8 cellular contexts compared by ENCODE assay signal in the genomic region with DNA sequence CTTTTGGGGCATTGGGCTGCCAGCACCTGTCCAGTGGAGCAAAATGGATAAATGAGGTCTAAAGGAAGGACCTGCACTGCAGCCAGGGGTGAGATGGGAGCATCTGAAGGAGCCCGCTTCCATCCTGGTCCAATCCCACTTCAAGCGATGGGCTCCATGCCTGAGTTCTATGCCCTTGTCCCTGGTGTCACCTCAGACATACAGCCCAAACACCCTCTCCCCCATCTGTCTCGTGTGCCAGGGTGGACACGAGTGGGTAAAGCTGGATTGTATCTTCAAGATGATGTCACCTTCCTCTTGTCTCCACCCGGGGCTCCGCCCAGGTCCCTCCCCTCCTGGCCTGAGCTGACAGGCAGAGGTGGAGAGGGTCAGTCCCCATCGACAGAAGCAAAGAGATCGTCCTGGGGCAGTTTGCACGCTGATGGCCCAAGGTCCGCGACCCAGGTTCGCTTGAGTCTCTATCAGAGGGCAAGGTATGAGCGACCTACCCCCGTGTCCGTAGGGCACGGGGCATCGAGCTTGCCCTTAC. TPM values are rescaled to one million over a fixed set of nuclear protein-coding genes. Genes with fewer than 3 reads are reported as not detected.
DNase-seq lines count a peak whose midpoint lies in the region; ATAC-seq, FAIRE-seq and TF ChIP-seq lines count a peak whose summit lies in the region.

No MANE protein-coding gene starts in this region.

- DNase-seq in AG10803 (ENCODE audit: low read depth) (peak; percentile 39), colonic mucosa (peak; percentile 77), HepG2 (ENCODE audit: low spot score) (peak; percentile 35), NCI-H510A (lab: John Stamatoyannopoulos, UW) (no peak)
- DNase-seq in T-helper 2 cell treated with Interferon-gamma antibody and Interleukin-4, amounts not matched to agents 5 μg/mL and 100 μg/mL, for 36 hours (ENCODE audit: low spot score) = peak; percentile 46
- DNase-seq in stimulated activated naive CD8-positive, alpha-beta T cell treated with anti-CD3 and anti-CD28 coated beads, Interleukin-15, amount 100 ng/mL, for 72 hours = peak in 1 of 2 donors; percentile 42

- H3K27me3 Mint-ChIP-seq in T-helper 2 cell treated with Interferon-gamma antibody and Interleukin-4, amounts not matched to agents 5 μg/mL and 100 μg/mL, for 36 hours (ENCODE audit: low read depth) = peaks cover 5% of the 10 kb centered on the region
- H3K27me3 Mint-ChIP-seq in stimulated activated naive CD8-positive, alpha-beta T cell treated with anti-CD3 and anti-CD28 coated beads, Interleukin-15, amount 100 ng/mL, for 72 hours = peaks cover 8% of the 10 kb centered on the region

- 0 out of 2 replicates have a peak, but pooled peaks cover 4% of the 10 kb centered on the region for H4K20me1 ChIP-seq in HepG2 (ENCODE audit: insufficient read depth, low read length)

- CTCF ChIA-PET in HepG2 (lab: Yijun Ruan, JAX; ENCODE audit: low intra/inter-chr PET ratio, low total read pairs) = interaction anchor here (1.3 to 1.9 kb wide), 3 partner anchors 145 to 361 kb away, joined by 5 to 27 read pairs (median 12); partner anchors contain the start of gene NUDT3

- in situ Hi-C loops in HepG2 (cut with HindIII; ENCODE audit: extremely low pct_ligation_motif_present, low pct_unique_long_range_greater_than_20kb) = loop anchor here (5.0 to 25.0 kb wide), 2 partner anchors 169 to 364 kb away; no protein-coding TSS in a partner anchor

- H3K9ac ChIP-seq in colonic mucosa (ENCODE audit: low read depth in 2 of 2, low read length in 2 of 2) = peak overlapping the region; percentile 83 to 84
- peak overlapping the region; percentile 75 for H3K9ac ChIP-seq in HepG2 (ENCODE audit: insufficient read depth, low read depth, low read length)

- peak overlapping the region; percentile 97 for H3K27ac Mint-ChIP-seq in T-helper 2 cell treated with Interferon-gamma antibody and Interleukin-4, amounts not matched to agents 5 μg/mL and 100 μg/mL, for 36 hours
- peak overlapping the region; percentile 86 to 91 for H3K27ac Mint-ChIP-seq in stimulated activated naive CD8-positive, alpha-beta T cell treated with anti-CD3 and anti-CD28 coated beads, Interleukin-15, amount 100 ng/mL, for 72 hours

- peaks cover 3% of the 10 kb centered on the region for H3K4me1 ChIP-seq in colonic mucosa
- peaks cover 46% of the 10 kb centered on the region for H3K4me1 ChIP-seq in HepG2 (ENCODE audit: insufficient read depth, low read length)

- no peak for TF ChIP-seq EP300 in HepG2 (IDR thresholded peaks at IDR 0.05; ENCODE audit: low read depth in 2 of 2, low read length in 2 of 2)
- TF ChIP-seq EP300 in HepG2 (CRISPR knock-in tag; IDR thresholded peaks at IDR 0.05; ENCODE audit: borderline replicate concordance) = no peak

- POLR2A ChIA-PET in HepG2 (lab: Yijun Ruan, JAX) = interaction anchor here (1.4 to 5.9 kb wide), 5 partner anchors 25 to 210 kb away, joined by 4 to 100 read pairs (median 15); partner anchors contain the start of gene RPS10

- intact Hi-C loops in colonic mucosa (cut with DNase I) (loop anchor here (2.0 kb wide), 1 partner anchor 167 kb away; no protein-coding TSS in a partner anchor), HepG2 (cut with micrococcal nuclease; ENCODE audit: unreplicated experiment) (loop anchor here (2.0 to 5.0 kb wide), 3 partner anchors 51 to 359 kb away; partner anchors contain the start of gene NUDT3)

- H2AFZ ChIP-seq in HepG2 (ENCODE audit: low read length) = no peak overlapping the region

- ATAC-seq in GM18867 (IDR thresholded peaks at IDR 0.05; ENCODE audit: unreplicated experiment) (peak; percentile 23), HG03175 (IDR thresholded peaks at IDR 0.05; ENCODE audit: unreplicated experiment) (peak; percentile 27), HepG2 (peak; percentile 40)
- ATAC-seq in stimulated activated naive CD8-positive, alpha-beta T cell treated with anti-CD3 and anti-CD28 coated beads, Interleukin-15, amount 100 ng/mL, for 72 hours = peak; percentile 8

- H3K4me1 Mint-ChIP-seq in T-helper 2 cell treated with Interferon-gamma antibody and Interleukin-4, amounts not matched to agents 5 μg/mL and 100 μg/mL, for 36 hours (ENCODE audit: low read depth) = peaks cover 36% of the 10 kb centered on the region
- peaks cover 54% of the 10 kb centered on the region for H3K4me1 Mint-ChIP-seq in stimulated activated naive CD8-positive, alpha-beta T cell treated with anti-CD3 and anti-CD28 coated beads, Interleukin-15, amount 100 ng/mL, for 72 hours

- FAIRE-seq in HepG2 (lab: Jason Lieb, UNC) = peak; percentile 77

- H3K9me3 Mint-ChIP-seq in T-helper 2 cell treated with Interferon-gamma antibody and Interleukin-4, amounts not matched to agents 5 μg/mL and 100 μg/mL, for 36 hours = no peaks in the 10 kb centered on the region
- H3K9me3 Mint-ChIP-seq in stimulated activated naive CD8-positive, alpha-beta T cell treated with anti-CD3 and anti-CD28 coated beads, Interleukin-15, amount 100 ng/mL, for 72 hours = no peaks in the 10 kb centered on the region

- no peak for TF ChIP-seq RAD21 in HepG2 (CRISPR knock-in tag; IDR thresholded peaks at IDR 0.05)

- no peak for TF ChIP-seq POLR2A in HepG2 (IDR thresholded peaks at IDR 0.05; ENCODE audit: insufficient read depth in 1 of 2, low read depth in 2 of 2, low read length in 2 of 2)

- WGBS in HepG2 (ENCODE audit: low lambda C conversion rate) = 7% methylated on average over 15 of the region's 17 CpGs

- TSS peak; percentile 73 for BruUV-seq in HepG2 (replicated peaks; lab: Mats Ljungman, UMichigan)

- no peaks in the 10 kb centered on the region for H3K36me3 ChIP-seq in colonic mucosa
- H3K36me3 ChIP-seq in HepG2 (replicated peaks in 1 of 2; ENCODE audit: control insufficient read depth in 1 of 2, insufficient read depth in 2 of 2, low read length in 2 of 2) = peaks cover 4 to 14% of the 10 kb centered on the region in 2 experiments; a peak in 4 of 5 replicates

- peaks cover 13% of the 10 kb centered on the region for H3K36me3 Mint-ChIP-seq in T-helper 2 cell treated with Interferon-gamma antibody and Interleukin-4, amounts not matched to agents 5 μg/mL and 100 μg/mL, for 36 hours (ENCODE audit: low read depth)

- H3K9me3 ChIP-seq in colonic mucosa (no peaks in the 10 kb centered on the region), HepG2 (ENCODE audit: low read length) (no peaks in the 10 kb centered on the region)

- H3K4me3 Mint-ChIP-seq in T-helper 2 cell treated with Interferon-gamma antibody and Interleukin-4, amounts not matched to agents 5 μg/mL and 100 μg/mL, for 36 hours = peak overlapping the region; percentile 95
- peak overlapping the region; percentile 83 to 86 for H3K4me3 Mint-ChIP-seq in stimulated activated naive CD8-positive, alpha-beta T cell treated with anti-CD3 and anti-CD28 coated beads, Interleukin-15, amount 100 ng/mL, for 72 hours

- H3K27me3 ChIP-seq in colonic mucosa (no peaks in the 10 kb centered on the region), HepG2 (ENCODE audit: control insufficient read depth in 1 of 2, insufficient read depth in 2 of 2, low read length in 2 of 2) (no peaks in the 10 kb centered on the region)

- TF ChIP-seq CTCF in AG10803 (conservative IDR thresholded peaks at IDR 0.05; ENCODE audit: low read length) = no peak
- TF ChIP-seq CTCF in colonic mucosa (IDR thresholded peaks at IDR 0.05) = no peak
- TF ChIP-seq CTCF in HepG2 (CRISPR knock-in tag; IDR thresholded peaks at IDR 0.05) = no peak

- no peaks in the 10 kb centered on the region for H3K79me2 ChIP-seq in HepG2 (ENCODE audit: insufficient read depth, low read length)

- peak overlapping the region; percentile 86 for H3K27ac ChIP-seq in colonic mucosa
- H3K27ac ChIP-seq in HepG2 (ENCODE audit: extremely low read length, insufficient read depth, low read length) = peak overlapping the region; percentile 60

- peak overlapping the region; percentile 91 for H3K4me3 ChIP-seq in AG10803 (ENCODE audit: low read length)
- H3K4me3 ChIP-seq in colonic mucosa = peak overlapping the region; percentile 77
- H3K4me3 ChIP-seq in HepG2 (replicated peaks in 1 of 3; ENCODE audit: insufficient read depth in 1 of 3, low read depth in 2 of 3, low read length in 3 of 3) = peak overlapping the region; percentile 70 to 99 (median 82)

- peak overlapping the region; percentile 99 for H3K4me2 ChIP-seq in HepG2 (ENCODE audit: low read depth, low read length)

RNA-seq across cellular contexts. Expression of gene SMIM29, which starts 0.5 kb away (rescaled TPM):
- total RNA-seq in colonic mucosa = 10 to 100 TPM in 1 of 2 donors, 1 to 10 TPM in 1; 8.6 to 12.8 TPM
- 11.2 and 15.3 TPM in 2 replicates for total RNA-seq in HepG2 (2016; rRNA removed; fragmentation: Illumina TruSeq; extraction: Trizol)
- 78.6 and 81.3 TPM in 2 replicates for total RNA-seq in HepG2 (2016; cell fraction: cytosol; rRNA removed; fragmentation: Illumina TruSeq; extraction: Trizol; ENCODE audit: low read depth)
- total RNA-seq in HepG2 (2016; cell fraction: insoluble cytoplasmic fraction; rRNA removed; fragmentation: Illumina TruSeq; extraction: Trizol) = 9.2 and 15.5 TPM in 2 replicates
- 58.3 and 62.1 TPM in 2 replicates for total RNA-seq in HepG2 (2016; cell fraction: membrane; rRNA removed; fragmentation: Illumina TruSeq; extraction: Trizol)
- total RNA-seq in HepG2 (2016; cell fraction: nucleus; rRNA removed; fragmentation: Illumina TruSeq; extraction: Trizol) = 7.2 and 10.1 TPM in 2 replicates
- 8.8 and 11.9 TPM in 2 replicates for polyA plus RNA-seq in HepG2 (2011; rRNA removed)
- 9.0 and 13.2 TPM in 2 replicates for polyA plus RNA-seq in HepG2 (2011; cell fraction: cytosol; rRNA removed)
- 14.4 and 18.0 TPM in 2 replicates for polyA plus RNA-seq in HepG2 (2011; cell fraction: nucleus; rRNA removed)
- polyA plus RNA-seq in HepG2 (2012) = 3.4 and 5.5 TPM in 2 replicates
- 91.0 and 94.0 TPM in 2 replicates for polyA plus RNA-seq in HepG2 (2016; cell fraction: cytosol; fragmentation: Illumina TruSeq; extraction: Trizol; ENCODE audit: low read depth)
- polyA plus RNA-seq in HepG2 (2016; cell fraction: insoluble cytoplasmic fraction; fragmentation: Illumina TruSeq; extraction: Trizol; ENCODE audit: low read depth) = 9.6 and 11.4 TPM in 2 replicates
- polyA plus RNA-seq in HepG2 (2016; cell fraction: membrane; fragmentation: Illumina TruSeq; extraction: Trizol; ENCODE audit: low read depth) = 61.6 and 63.3 TPM in 2 replicates
- polyA plus RNA-seq in HepG2 (2016; cell fraction: nucleus; fragmentation: Illumina TruSeq; extraction: Trizol; ENCODE audit: insufficient read depth, low read depth) = 13.3 and 16.8 TPM in 2 replicates
- 13.5 and 15.5 TPM in 2 replicates for polyA minus RNA-seq in HepG2 (2011; rRNA and poly(A)+ RNA removed; ENCODE audit: low replicate concordance)
- 3.9 and 4.0 TPM in 2 replicates for polyA minus RNA-seq in HepG2 (2011; cell fraction: cytosol; rRNA and poly(A)+ RNA removed)
- polyA minus RNA-seq in HepG2 (2011; cell fraction: nucleus; rRNA and poly(A)+ RNA removed) = 5.6 and 6.4 TPM in 2 replicates

RNA-seq across cellular contexts. Expression of gene HMGA1, which starts 11.6 kb away (rescaled TPM):
- total RNA-seq in colonic mucosa (100 to 1,000 TPM; 184 to 536 TPM), HepG2 (2016; rRNA removed; fragmentation: Illumina TruSeq; extraction: Trizol) (145 and 150 TPM in 2 replicates)
- 82.4 and 94.2 TPM in 2 replicates for total RNA-seq in HepG2 (2016; cell fraction: cytosol; rRNA removed; fragmentation: Illumina TruSeq; extraction: Trizol; ENCODE audit: low read depth)
- total RNA-seq in HepG2 (2016; cell fraction: insoluble cytoplasmic fraction; rRNA removed; fragmentation: Illumina TruSeq; extraction: Trizol) = 136 and 144 TPM in 2 replicates
- 218 and 242 TPM in 2 replicates for total RNA-seq in HepG2 (2016; cell fraction: membrane; rRNA removed; fragmentation: Illumina TruSeq; extraction: Trizol)
- 54.7 and 67.6 TPM in 2 replicates for total RNA-seq in HepG2 (2016; cell fraction: nucleus; rRNA removed; fragmentation: Illumina TruSeq; extraction: Trizol)
- polyA plus RNA-seq in HepG2 (2011; rRNA removed) = 110 and 117 TPM in 2 replicates
- 75.3 and 119 TPM in 2 replicates for polyA plus RNA-seq in HepG2 (2011; cell fraction: cytosol; rRNA removed)
- polyA plus RNA-seq in HepG2 (2011; cell fraction: nucleus; rRNA removed) = 94.8 and 98.5 TPM in 2 replicates
- 124 and 156 TPM in 2 replicates for polyA plus RNA-seq in HepG2 (2012)
- polyA plus RNA-seq in HepG2 (2016; cell fraction: cytosol; fragmentation: Illumina TruSeq; extraction: Trizol; ENCODE audit: low read depth) = 263 TPM in 2 replicates
- polyA plus RNA-seq in HepG2 (2016; cell fraction: insoluble cytoplasmic fraction; fragmentation: Illumina TruSeq; extraction: Trizol; ENCODE audit: low read depth) = 365 and 450 TPM in 2 replicates
- polyA plus RNA-seq in HepG2 (2016; cell fraction: membrane; fragmentation: Illumina TruSeq; extraction: Trizol; ENCODE audit: low read depth) = 531 and 581 TPM in 2 replicates
- polyA plus RNA-seq in HepG2 (2016; cell fraction: nucleus; fragmentation: Illumina TruSeq; extraction: Trizol; ENCODE audit: insufficient read depth, low read depth) = 216 and 222 TPM in 2 replicates
- polyA minus RNA-seq in HepG2 (2011; rRNA and poly(A)+ RNA removed; ENCODE audit: low replicate concordance) = 74.1 and 108 TPM in 2 replicates
- polyA minus RNA-seq in HepG2 (2011; cell fraction: cytosol; rRNA and poly(A)+ RNA removed) = 75.7 and 94.8 TPM in 2 replicates
- 17.0 and 21.0 TPM in 2 replicates for polyA minus RNA-seq in HepG2 (2011; cell fraction: nucleus; rRNA and poly(A)+ RNA removed)
